Comparison of ENCODE assay signal across 9 cellular contexts in the genomic region with DNA sequence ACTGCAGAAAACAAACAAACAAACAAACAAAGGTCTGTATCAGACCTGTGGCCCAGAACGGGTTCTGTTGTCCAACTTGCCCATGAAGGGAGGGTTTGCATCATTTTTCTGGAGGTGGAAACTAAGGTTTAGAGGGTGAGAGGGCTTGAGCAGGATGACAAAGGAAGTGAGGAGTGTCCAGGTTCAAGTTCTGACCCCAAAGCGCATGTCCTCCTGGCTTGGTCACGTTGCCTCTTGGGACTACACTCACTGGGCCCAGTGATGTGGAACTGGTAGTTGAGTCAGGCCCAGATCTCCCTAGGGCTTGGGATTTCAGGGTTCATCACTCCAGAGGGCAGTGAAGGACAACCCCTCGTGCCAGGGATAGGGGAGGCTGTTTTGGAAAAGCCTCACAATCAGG. TPM values are rescaled to one million over a fixed set of nuclear protein-coding genes. Genes with fewer than 3 reads are reported as not detected.
A peak's percentile ranks its signal among the peaks of the same experiment; 100 is the strongest.
DNase-seq lines count a peak whose midpoint lies in the region; ATAC-seq, FAIRE-seq and TF ChIP-seq lines count a peak whose summit lies in the region.
"Had no signal": no experiment of that assay in that cellular context is flagged by ENCODE, and none has a peak within 500 bp of the region (broad histone marks: within the 10 kb centered on the region; RNA-seq: fewer than 3 reads in every experiment).

No MANE protein-coding gene starts in this region.

- H3K79me2 ChIP-seq in astrocyte (ENCODE audit: insufficient read depth, low read length), result peaks cover 64% of the 10 kb centered on the region

- DNase-seq in activated T-cell treated with anti-CD3 and anti-CD28 coated beads, Interleukin-2, amount 50 U/mL, for 72 hours, result no peak
- no peak for DNase-seq in activated T-cell treated with anti-CD3 and anti-CD28 coated beads, Interleukin-2, amount 50 U/mL, for 1 hour
- DNase-seq in astrocyte (ENCODE audit: low read depth) (no peak), memory B cell (ENCODE audit: low spot score in 2 of 2) (no peak), type B pancreatic cell (ENCODE audit: extremely low spot score, unreplicated experiment) (no peak), pancreas (no peak), DMS 273 (lab: John Stamatoyannopoulos, UW; ENCODE audit: unreplicated experiment) (no peak), NCI-H2107 (lab: John Stamatoyannopoulos, UW) (no peak)
- DNase-seq: occipital lobe had no signal

- ATAC-seq in activated T-cell treated with anti-CD3 and anti-CD28 coated beads, Interleukin-2, amount 50 U/mL, for 72 hours (replicated peaks in 1 of 2), result no peak
- ATAC-seq in memory B cell (ENCODE audit: low read depth), result no peak
- no peak for ATAC-seq in pancreas

- intact Hi-C loops in pancreas (cut with DNase I), result no loop called here

- TF ChIP-seq CTCF in astrocyte (IDR thresholded peaks at IDR 0.05; ENCODE audit: insufficient read depth, low read depth, low read length), result no peak
- TF ChIP-seq CTCF in type B pancreatic cell (conservative IDR thresholded peaks at IDR 0.05), result no peak
- TF ChIP-seq CTCF in pancreas (IDR thresholded peaks at IDR 0.05), result no peak

- peak overlapping the region; percentile 99 for H3K27ac ChIP-seq in astrocyte (ENCODE audit: low read depth, low read length)
- no peak overlapping the region for H3K27ac ChIP-seq in pancreas

- FAIRE-seq in astrocyte (lab: Jason Lieb, UNC) (no peak), pancreas (lab: Jason Lieb, UNC) (no peak)

- peaks cover 51% of the 10 kb centered on the region for H4K20me1 ChIP-seq in astrocyte (ENCODE audit: insufficient read depth, low read length)

- peaks cover 7 to 19% of the 10 kb centered on the region in 2 donors for H3K36me3 Mint-ChIP-seq in activated T-cell treated with anti-CD3 and anti-CD28 coated beads, Interleukin-2, amount 50 U/mL, for 72 hours (ENCODE audit: insufficient read depth in 2 of 2)
- H3K36me3 Mint-ChIP-seq in astrocyte (ENCODE audit: low read depth, unreplicated experiment) (peaks cover 13% of the 10 kb centered on the region), memory B cell (peaks cover 3% of the 10 kb centered on the region), type B pancreatic cell (peaks cover 3% of the 10 kb centered on the region)

- H3K4me3 ChIP-seq in astrocyte (ENCODE audit: insufficient read depth, low read depth, low read length), result peak overlapping the region; percentile 83
- peak overlapping the region in 1 of 4 donors; percentile 90 for H3K4me3 ChIP-seq in pancreas

- no peaks in the 10 kb centered on the region for H3K9me3 Mint-ChIP-seq in activated T-cell treated with anti-CD3 and anti-CD28 coated beads, Interleukin-2, amount 50 U/mL, for 72 hours
- H3K9me3 Mint-ChIP-seq in astrocyte (ENCODE audit: unreplicated experiment) (no peaks in the 10 kb centered on the region), memory B cell (no peaks in the 10 kb centered on the region), type B pancreatic cell (no peaks in the 10 kb centered on the region)

- H3K36me3 ChIP-seq in astrocyte (ENCODE audit: insufficient read depth, low read length), result no peaks in the 10 kb centered on the region
- no peaks in the 10 kb centered on the region for H3K36me3 ChIP-seq in pancreas

- no peaks in the 10 kb centered on the region for H3K27me3 Mint-ChIP-seq in activated T-cell treated with anti-CD3 and anti-CD28 coated beads, Interleukin-2, amount 50 U/mL, for 72 hours (ENCODE audit: low read depth)
- H3K27me3 Mint-ChIP-seq in astrocyte (ENCODE audit: low read depth, unreplicated experiment) (no peaks in the 10 kb centered on the region), memory B cell (no peaks in the 10 kb centered on the region), type B pancreatic cell (no peaks in the 10 kb centered on the region)

- peak overlapping the region; percentile 99 for H3K9ac ChIP-seq in astrocyte (ENCODE audit: low read length)

- peak overlapping the region; percentile 81 for H3K27ac Mint-ChIP-seq in activated T-cell treated with anti-CD3 and anti-CD28 coated beads, Interleukin-2, amount 50 U/mL, for 72 hours
- H3K27ac Mint-ChIP-seq in astrocyte (ENCODE audit: unreplicated experiment) (no peak overlapping the region), memory B cell (peak overlapping the region; percentile 96), type B pancreatic cell (peak overlapping the region; percentile 82)

- no peak overlapping the region for H2AFZ ChIP-seq in astrocyte (ENCODE audit: low read depth, low read length)

- peak overlapping the region; percentile 95 to 97 for H3K4me3 Mint-ChIP-seq in activated T-cell treated with anti-CD3 and anti-CD28 coated beads, Interleukin-2, amount 50 U/mL, for 72 hours
- H3K4me3 Mint-ChIP-seq in astrocyte (ENCODE audit: unreplicated experiment) (peak overlapping the region; percentile 94), memory B cell (peak overlapping the region; percentile 89), type B pancreatic cell (peak overlapping the region; percentile 89)

- H3K4me1 ChIP-seq in astrocyte (ENCODE audit: insufficient read depth, low read length) (peaks cover 43% of the 10 kb centered on the region), pancreas (peaks cover 22 to 50% (median 36%) of the 10 kb centered on the region in 3 donors)

- peaks cover 80% of the 10 kb centered on the region for H3K4me1 Mint-ChIP-seq in activated T-cell treated with anti-CD3 and anti-CD28 coated beads, Interleukin-2, amount 50 U/mL, for 72 hours (ENCODE audit: low read depth)
- H3K4me1 Mint-ChIP-seq in astrocyte (ENCODE audit: low read depth, unreplicated experiment), result peaks cover 29% of the 10 kb centered on the region
- H3K4me1 Mint-ChIP-seq in memory B cell, result peaks cover 34% of the 10 kb centered on the region
- peaks cover 59% of the 10 kb centered on the region for H3K4me1 Mint-ChIP-seq in type B pancreatic cell (ENCODE audit: unreplicated experiment)

- peak overlapping the region; percentile 97 for H3K4me2 ChIP-seq in astrocyte (ENCODE audit: low read length)

- H3K9me3 ChIP-seq in astrocyte (ENCODE audit: insufficient read depth, low read depth, low read length) (no peaks in the 10 kb centered on the region), pancreas (no peaks in the 10 kb centered on the region)

- H3K27me3 ChIP-seq in astrocyte (ENCODE audit: insufficient read depth, low read length) (no peaks in the 10 kb centered on the region), pancreas (no peaks in the 10 kb centered on the region)

- WGBS in pancreas, 2 donors, result 69 to 71% methylated on average over 4 of the region's 4 CpGs

RNA-seq across cellular contexts. Expression of a gene that starts 1.8 kb away (rescaled TPM):
- total RNA-seq in activated T-cell treated with anti-CD3 and anti-CD28 coated beads, Interleukin-2, amount 50 U/mL, for 72 hours, result 100 to 1,000 TPM; 192 to 209 TPM
- total RNA-seq in astrocyte (59.2 and 65.6 TPM in 2 replicates), type B pancreatic cell (ENCODE audit: low replicate concordance) (81.2 and 97.0 TPM in 2 replicates), pancreas (10 to 100 TPM; 12.0 to 38.1 (median 24.3) TPM)
- 10 to 100 TPM; 67.3 to 77.5 TPM for polyA plus RNA-seq in pancreas
